10 cellular contexts compared by ENCODE assay signal in the genomic region with DNA sequence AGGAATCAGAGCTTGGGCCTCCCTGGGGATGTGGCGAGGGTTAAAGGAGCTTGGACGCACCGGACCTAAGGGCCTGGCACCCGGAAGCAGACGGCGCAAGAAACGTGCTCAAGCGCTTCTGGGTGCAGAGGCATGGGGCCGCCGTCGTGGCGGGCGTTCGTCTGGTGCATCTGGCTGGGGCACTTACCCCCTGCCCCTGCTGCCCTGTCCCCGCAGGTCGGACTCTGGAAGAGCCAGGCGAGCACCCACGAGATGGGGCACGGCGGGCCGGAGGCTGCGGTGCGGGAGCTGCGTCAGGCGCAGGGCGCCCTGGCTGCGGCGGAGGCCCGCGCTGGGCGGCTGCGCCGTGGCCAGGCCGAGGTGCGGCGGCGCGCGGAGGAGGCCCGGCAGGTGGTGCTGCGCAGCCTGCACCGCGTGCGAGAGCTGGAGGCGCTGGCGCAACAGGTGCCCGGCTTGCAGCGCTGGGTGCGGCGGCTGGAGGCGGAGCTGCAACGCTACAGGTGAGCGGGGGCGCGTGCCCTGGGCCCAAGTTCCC. TPM values are rescaled to one million over a fixed set of nuclear protein-coding genes. Genes with fewer than 3 reads are reported as not detected.
DNase-seq lines count a peak whose midpoint lies in the region; ATAC-seq and TF ChIP-seq lines count a peak whose summit lies in the region.
"Had no signal": no experiment of that assay in that cellular context is flagged by ENCODE, and none has a peak within 500 bp of the region (broad histone marks: within the 10 kb centered on the region; RNA-seq: fewer than 3 reads in every experiment).

No MANE protein-coding gene starts in this region.

- no peaks in the 10 kb centered on the region for H3K36me3 ChIP-seq in BE2C
- no peaks in the 10 kb centered on the region for H3K36me3 ChIP-seq in hepatocyte (replicated peaks; ENCODE audit: insufficient read depth, low read depth)

- no peaks in the 10 kb centered on the region for H3K36me3 Mint-ChIP-seq in activated T-cell treated with anti-CD3 and anti-CD28 coated beads, Interleukin-2, amount 50 U/mL, for 24 hours (ENCODE audit: low read depth)
- no peaks in the 10 kb centered on the region for H3K36me3 Mint-ChIP-seq in stimulated activated memory B cell treated with anti-CD40 and anti-IgM and Interleukin-4, amounts not matched to agents 10 μg/mL and 1 μg/mL and 100 μg/mL, for 72 hours

- no peaks in the 10 kb centered on the region for H4K20me1 ChIP-seq in hepatocyte (ENCODE audit: insufficient read depth, poor library complexity, severe bottlenecking)

- peaks cover 34% of the 10 kb centered on the region for H3K4me1 Mint-ChIP-seq in activated T-cell treated with anti-CD3 and anti-CD28 coated beads, Interleukin-2, amount 50 U/mL, for 24 hours (ENCODE audit: low read depth)
- H3K4me1 Mint-ChIP-seq in stimulated activated memory B cell treated with anti-CD40 and anti-IgM and Interleukin-4, amounts not matched to agents 10 μg/mL and 1 μg/mL and 100 μg/mL, for 72 hours, result peaks cover 24% of the 10 kb centered on the region

- H3K27me3 ChIP-seq in BE2C (peaks cover 52% of the 10 kb centered on the region), hepatocyte (peaks cover 61% of the 10 kb centered on the region)

- peak overlapping the region; percentile 67 for H3K4me2 ChIP-seq in hepatocyte

- WGBS in hepatocyte (ENCODE audit: low lambda C conversion rate, missing lambda C conversion rate), result 17% methylated on average over 50 of the region's 55 CpGs

- H3K9me3 ChIP-seq in BE2C, result no peaks in the 10 kb centered on the region
- H3K9me3 ChIP-seq in hepatocyte (ENCODE audit: low read depth), result no peaks in the 10 kb centered on the region

- H3K9me2 ChIP-seq in hepatocyte (replicated peaks; ENCODE audit: insufficient read depth), result no peaks in the 10 kb centered on the region

- H3K4me3 Mint-ChIP-seq in activated T-cell treated with anti-CD3 and anti-CD28 coated beads, Interleukin-2, amount 50 U/mL, for 24 hours, result peak overlapping the region; percentile 15
- no peak overlapping the region for H3K4me3 Mint-ChIP-seq in stimulated activated memory B cell treated with anti-CD40 and anti-IgM and Interleukin-4, amounts not matched to agents 10 μg/mL and 1 μg/mL and 100 μg/mL, for 72 hours

- H3K27me3 Mint-ChIP-seq in activated T-cell treated with anti-CD3 and anti-CD28 coated beads, Interleukin-2, amount 50 U/mL, for 24 hours, result peaks cover 30% of the 10 kb centered on the region
- H3K27me3 Mint-ChIP-seq in stimulated activated memory B cell treated with anti-CD40 and anti-IgM and Interleukin-4, amounts not matched to agents 10 μg/mL and 1 μg/mL and 100 μg/mL, for 72 hours, result peaks cover 55% of the 10 kb centered on the region

- no peaks in the 10 kb centered on the region for H3K9me3 Mint-ChIP-seq in activated T-cell treated with anti-CD3 and anti-CD28 coated beads, Interleukin-2, amount 50 U/mL, for 24 hours
- no peaks in the 10 kb centered on the region for H3K9me3 Mint-ChIP-seq in stimulated activated memory B cell treated with anti-CD40 and anti-IgM and Interleukin-4, amounts not matched to agents 10 μg/mL and 1 μg/mL and 100 μg/mL, for 72 hours

- no peaks in the 10 kb centered on the region for H3K79me2 ChIP-seq in hepatocyte

- no peak overlapping the region for H3K27ac Mint-ChIP-seq in activated T-cell treated with anti-CD3 and anti-CD28 coated beads, Interleukin-2, amount 50 U/mL, for 24 hours
- H3K27ac Mint-ChIP-seq in stimulated activated memory B cell treated with anti-CD40 and anti-IgM and Interleukin-4, amounts not matched to agents 10 μg/mL and 1 μg/mL and 100 μg/mL, for 72 hours, result no peak overlapping the region

- no peak overlapping the region for H3K4me3 ChIP-seq in BE2C (ENCODE audit: low read depth, low read length)
- no peak overlapping the region for H3K4me3 ChIP-seq in hepatocyte

- DNase-seq in BE2C, result peak; percentile 65
- peak; percentile 77 for DNase-seq in NCI-H1105 treated with DMSO at 0.1 percent for 48 hours (lab: John Stamatoyannopoulos, UW)
- peak; percentile 71 for DNase-seq in activated T-cell treated with anti-CD3 and anti-CD28 coated beads, Interleukin-2, amount 50 U/mL, for 24 hours
- DNase-seq in hepatocyte (ENCODE audit: low spot score), result peak; percentile 85
- no peak for DNase-seq in medulla oblongata (ENCODE audit: extremely low spot score)
- DNase-seq in inferior parietal cortex (ENCODE audit: extremely low spot score), result no peak

- H2AFZ ChIP-seq in hepatocyte, result no peak overlapping the region

- no peak overlapping the region for H3K27ac ChIP-seq in hepatocyte

- TF ChIP-seq CTCF in BE2C (IDR thresholded peaks at IDR 0.05; ENCODE audit: low read depth, low read length), result peak; percentile 26; the same call in 1 of the 2 replicates
- TF ChIP-seq CTCF in hepatocyte (IDR thresholded peaks at IDR 0.05; ENCODE audit: poor library complexity), result peak; percentile 17

- ATAC-seq in stimulated activated memory B cell treated with anti-CD40 and anti-IgM and Interleukin-4, amounts not matched to agents 10 μg/mL and 1 μg/mL and 100 μg/mL, for 72 hours, result peak; percentile 72
- no peak for ATAC-seq in GM18858 (IDR thresholded peaks at IDR 0.05; ENCODE audit: unreplicated experiment)

- no peaks in the 10 kb centered on the region for H3K4me1 ChIP-seq in BE2C
- peaks cover 24% of the 10 kb centered on the region for H3K4me1 ChIP-seq in hepatocyte (ENCODE audit: insufficient read depth)

RNA-seq across cellular contexts. Expression of gene EFCC1, which starts 2.5 kb away (rescaled TPM):
- not detected for polyA plus RNA-seq in BE2C (2012; ENCODE audit: insufficient read depth, insufficient read length, low read depth)
- 0.23 and 0.76 TPM in 2 replicates for total RNA-seq in hepatocyte
- polyA plus RNA-seq in hepatocyte, result 0.11 and 0.50 TPM in 2 replicates
- total RNA-seq: renal cortical epithelial cell had no signal

RNA-seq across cellular contexts. Expression of gene CFAP92, which starts 9.8 kb away (rescaled TPM):
- 0.68 TPM for polyA plus RNA-seq in BE2C (2012; ENCODE audit: insufficient read depth, insufficient read length, low read depth)
- 0.17 and 1.3 TPM in 2 replicates for total RNA-seq in hepatocyte
- 0.35 and 1.0 TPM in 2 replicates for polyA plus RNA-seq in hepatocyte

RNA-seq across cellular contexts. Expression of gene GP9, which starts 56.9 kb away (rescaled TPM):
- polyA plus RNA-seq in BE2C (2012; ENCODE audit: insufficient read depth, insufficient read length, low read depth), result not detected
- total RNA-seq in hepatocyte, result not detected in 2 replicates
- polyA plus RNA-seq in hepatocyte, result not detected in 2 replicates
- total RNA-seq: activated CD8-positive, alpha-beta memory T cell treated with anti-CD3 and anti-CD28 coated beads for 36 hours; renal cortical epithelial cell had no signal

Comparison
In these comparisons a context has a peak if more than half of its experiments do, and no peak if none do; other contexts are left out.
1. DNase-seq: peak in BE2C (single experiment), NCI-H1105 treated with DMSO at 0.1 percent for 48 hours (single experiment), activated T-cell treated with anti-CD3 and anti-CD28 coated beads, Interleukin-2, amount 50 U/mL, for 24 hours (single experiment) and hepatocyte (single experiment); none in medulla oblongata (single experiment) and inferior parietal cortex (single experiment).